In genomic region chr20:44683263-44684046, GRCh38 we compare ENCODE assay signal across 8 cellular contexts. TPM values are rescaled to one million over a fixed set of nuclear protein-coding genes. Genes with fewer than 3 reads are reported as not detected.
DNase-seq lines count a peak whose midpoint lies in the region; ATAC-seq and TF ChIP-seq lines count a peak whose summit lies in the region.

No MANE protein-coding gene starts in this region.

- H3K9me3 ChIP-seq in IMR-90 (ENCODE audit: control insufficient read depth, insufficient read depth, low read length) (no peaks in the 10 kb centered on the region), iPS DF 6.9 (ENCODE audit: control insufficient read depth, insufficient read depth, low read length) (no peaks in the 10 kb centered on the region), ovary (no peaks in the 10 kb centered on the region)

- WGBS in IMR-90 (ENCODE audit: extremely low coverage in 2 of 2, insufficient read length in 1 of 2), 2 experiments, result 35% methylated on average over 7 of the region's 10 CpGs; no CpG with 5 or more reads in 1 of the 2 experiments
- WGBS in iPS DF 6.9 (ENCODE audit: insufficient coverage, insufficient read length), result no CpG with 5 or more reads among the region's 10 CpGs
- 30 to 59% (median 57%) methylated on average over 10 of the region's 10 CpGs for WGBS in ovary, 3 donors

- no peaks in the 10 kb centered on the region for H3K27me3 Mint-ChIP-seq in activated naive CD4-positive, alpha-beta T cell treated with anti-CD3 and anti-CD28 coated beads for 36 hours (ENCODE audit: low read depth)

- H3K36me3 ChIP-seq in IMR-90 (ENCODE audit: control insufficient read depth, insufficient read depth, low read length) (no peaks in the 10 kb centered on the region), iPS DF 6.9 (ENCODE audit: control insufficient read depth, insufficient read depth, low read length) (no peaks in the 10 kb centered on the region), ovary (no peaks in the 10 kb centered on the region)

- CTCF ChIA-PET in IMR-90 (lab: Yijun Ruan, JAX) (interaction anchor here (0.5 to 4.5 kb wide), 11 partner anchors 9 to 300 kb away, joined by 3 to 31 read pairs (median 3); no protein-coding TSS in a partner anchor), RWPE1 (lab: Yijun Ruan, JAX) (interaction anchor here (0.5 to 6.2 kb wide), 51 partner anchors 15 to 1237 kb away, joined by 3 to 184 read pairs (median 3); partner anchors contain the start of gene ADA)
- CTCF ChIA-PET in activated naive CD4-positive, alpha-beta T cell treated with anti-CD3 and anti-CD28 coated beads for 36 hours (lab: Charles Lee), result interaction anchor here (0.6 to 6.3 kb wide), 21 partner anchors 11 to 554 kb away, joined by 3 to 90 read pairs (median 4); partner anchors contain the start of genes ADA and KCNK15

- H2AK5ac ChIP-seq in IMR-90 (ENCODE audit: low read depth, low read length), result no peak overlapping the region

- no peak overlapping the region for H3K27ac Mint-ChIP-seq in activated naive CD4-positive, alpha-beta T cell treated with anti-CD3 and anti-CD28 coated beads for 36 hours

- in situ Hi-C loops in IMR-90 (cut with MboI; ENCODE audit: low sequenced_read_pairs), result loop anchor here (10.0 kb wide), 1 partner anchor 181 kb away; no protein-coding TSS in a partner anchor

- no peak overlapping the region for H3K4ac ChIP-seq in IMR-90 (ENCODE audit: low read depth, low read length)

- no peak overlapping the region for H2BK5ac ChIP-seq in IMR-90 (ENCODE audit: low read depth, low read length, poor library complexity, severe bottlenecking)

- H2BK120ac ChIP-seq in IMR-90 (ENCODE audit: low read depth, low read length), result no peak overlapping the region

- no peaks in the 10 kb centered on the region for H3K36me3 Mint-ChIP-seq in activated naive CD4-positive, alpha-beta T cell treated with anti-CD3 and anti-CD28 coated beads for 36 hours (ENCODE audit: low read depth)

- peak overlapping the region; percentile 1 for H2AFZ ChIP-seq in IMR-90 (replicated peaks; ENCODE audit: low read length, poor library complexity)

- no peak overlapping the region for H3K4me3 Mint-ChIP-seq in activated naive CD4-positive, alpha-beta T cell treated with anti-CD3 and anti-CD28 coated beads for 36 hours

- H2BK15ac ChIP-seq in IMR-90 (ENCODE audit: low read depth, low read length), result no peak overlapping the region

- H3K79me1 ChIP-seq in IMR-90 (ENCODE audit: low read depth in 1 of 2, low read length in 2 of 2), result no peaks in the 10 kb centered on the region

- H3K4me2 ChIP-seq in IMR-90 (ENCODE audit: low read depth, low read length), result no peak overlapping the region

- no peak overlapping the region for H2BK20ac ChIP-seq in IMR-90 (ENCODE audit: low read depth, low read length)

- no peak overlapping the region for H4K5ac ChIP-seq in IMR-90 (ENCODE audit: low read depth, low read length)

- intact Hi-C loops in IMR-90 (cut with micrococcal nuclease), result no loop called here
- intact Hi-C loops in activated naive CD4-positive, alpha-beta T cell treated with anti-CD3 and anti-CD28 coated beads for 36 hours (cut with micrococcal nuclease), result loop anchor here (2.0 to 10.0 kb wide), 2 partner anchors 295 to 411 kb away; no protein-coding TSS in a partner anchor
- intact Hi-C loops in ovary (cut with DNase I), result loop anchor here (2.0 to 10.0 kb wide), 4 partner anchors 49 to 294 kb away; no protein-coding TSS in a partner anchor

- ATAC-seq in IMR-90 (ENCODE audit: low read depth), result peak; percentile 69
- ATAC-seq in HG02642 (IDR thresholded peaks at IDR 0.05; ENCODE audit: poor library complexity, unreplicated experiment), result no peak

- no peak overlapping the region for H3K27ac ChIP-seq in IMR-90 (ENCODE audit: insufficient read depth, low read length)
- H3K27ac ChIP-seq in RWPE1, result no peak overlapping the region
- no peak overlapping the region for H3K27ac ChIP-seq in iPS DF 6.9 (ENCODE audit: low read length)
- no peak overlapping the region for H3K27ac ChIP-seq in ovary

- no peak overlapping the region for H4K91ac ChIP-seq in IMR-90 (ENCODE audit: insufficient read depth, low read depth, low read length)

- H3K23ac ChIP-seq in IMR-90 (ENCODE audit: low read depth, low read length), result no peak overlapping the region

- DNase-seq in GM10266 (ENCODE audit: extremely low spot score) (peak; percentile 84), IMR-90 (peak; percentile 42), RWPE1 (ENCODE audit: low spot score) (peak; percentile 93), iPS DF 6.9 (ENCODE audit: low read depth, low spot score) (peak; percentile 76), ovary (no peak)
- peak; percentile 72 for DNase-seq in activated naive CD4-positive, alpha-beta T cell treated with anti-CD3 and anti-CD28 coated beads for 36 hours
- peak; percentile 50 to 59 for DNase-seq in stimulated activated CD4-positive, alpha-beta T cell treated with anti-CD3 and anti-CD28 coated beads, Interleukin-4, amount 100 ng/mL, for 4 hours

- no peaks in the 10 kb centered on the region for H4K20me1 ChIP-seq in IMR-90 (ENCODE audit: insufficient read depth, low read length)

- TF ChIP-seq CTCF in GM10266 (IDR thresholded peaks at IDR 0.05; ENCODE audit: control insufficient read depth, insufficient read depth, low read depth, missing control alignments) (peak; percentile 85), IMR-90 (conservative IDR thresholded peaks at IDR 0.05; ENCODE audit: low read depth, low read length) (peak; percentile 65), RWPE1 (conservative IDR thresholded peaks at IDR 0.05; ENCODE audit: low read depth) (peak; percentile 94), ovary (IDR thresholded peaks at IDR 0.05) (peak in 1 of 3 donors; percentile 44)

- H3K27me3 ChIP-seq in IMR-90 (ENCODE audit: control insufficient read depth, insufficient read depth, low read length) (peaks cover 9% of the 10 kb centered on the region), iPS DF 6.9 (ENCODE audit: control insufficient read depth, insufficient read depth, low read length) (no peaks in the 10 kb centered on the region), ovary (no peaks in the 10 kb centered on the region)

- peaks cover under 1% of the 10 kb centered on the region; the same call in 1 of the 2 replicates for H3K4me1 ChIP-seq in IMR-90 (ENCODE audit: control insufficient read depth, insufficient read depth, low read length)
- H3K4me1 ChIP-seq in iPS DF 6.9 (ENCODE audit: control insufficient read depth, insufficient read depth, low read length), result no peaks in the 10 kb centered on the region
- peaks cover 2% of the 10 kb centered on the region for H3K4me1 ChIP-seq in ovary (ENCODE audit: insufficient read depth)

- TF ChIP-seq EP300 in ovary (IDR thresholded peaks at IDR 0.05), result no peak

- H3K4me1 Mint-ChIP-seq in activated naive CD4-positive, alpha-beta T cell treated with anti-CD3 and anti-CD28 coated beads for 36 hours (ENCODE audit: low read depth), result peaks cover 4% of the 10 kb centered on the region

- H3K56ac ChIP-seq in IMR-90 (ENCODE audit: extremely low read depth, insufficient read depth, low read length), result no peak overlapping the region

- dilution Hi-C loops in IMR-90 (cut with HindIII; ENCODE audit: low sequenced_read_pairs, unreplicated experiment), result no loop called here

- POLR2A ChIA-PET in IMR-90 (lab: Charles Lee; ENCODE audit: unreplicated experiment) (no interaction called here), RWPE1 (lab: Yijun Ruan, JAX; ENCODE audit: low non-redundant PET) (interaction anchor here (0.6 to 1.0 kb wide), 2 partner anchors 31 to 38 kb away, joined by 3 to 12 read pairs; no protein-coding TSS in a partner anchor)

- no peak overlapping the region for H3K18ac ChIP-seq in IMR-90 (ENCODE audit: low read depth, low read length)

- TF ChIP-seq POLR2A in IMR-90 (IDR thresholded peaks at IDR 0.05; ENCODE audit: low read depth, low read length) (no peak), ovary (IDR thresholded peaks at IDR 0.05) (no peak)

- no peaks in the 10 kb centered on the region for H3K9me3 Mint-ChIP-seq in activated naive CD4-positive, alpha-beta T cell treated with anti-CD3 and anti-CD28 coated beads for 36 hours

- no peak overlapping the region for H3K4me3 ChIP-seq in IMR-90 (ENCODE audit: insufficient read depth, low read depth, low read length)
- no peak overlapping the region for H3K4me3 ChIP-seq in iPS DF 6.9 (ENCODE audit: low read length)
- no peak overlapping the region for H3K4me3 ChIP-seq in ovary

- H2AK9ac ChIP-seq in IMR-90 (replicated peaks; ENCODE audit: low read depth, low read length, poor library complexity), result peak overlapping the region; percentile 62

- H3K9me1 ChIP-seq in IMR-90 (ENCODE audit: insufficient read depth, low read length), result no peaks in the 10 kb centered on the region

- no peak overlapping the region for H4K8ac ChIP-seq in IMR-90 (ENCODE audit: low read depth in 2 of 2, low read length in 2 of 2)

- peak; percentile 64 for TF ChIP-seq RAD21 in IMR-90 (IDR thresholded peaks at IDR 0.05; ENCODE audit: low read length)

- no peak overlapping the region for H3K9ac ChIP-seq in IMR-90 (ENCODE audit: low read depth, low read length)

- no TSS peak for BruUV-seq in IMR-90 (replicated peaks; lab: Mats Ljungman, UMichigan)

- no peak overlapping the region for H3K14ac ChIP-seq in IMR-90 (replicated peaks; ENCODE audit: low read depth, low read length)

TF ChIP-seq in IMR-90, 13 proteins besides CTCF, POLR2A, EP300 and RAD21:
- TF ChIP-seq SMC3 (IDR thresholded peaks at IDR 0.05; ENCODE audit: low read depth, low read length), result peak; percentile 75
- peak; percentile 48; the same call in 1 of the 2 replicates for TF ChIP-seq CEBPB (IDR thresholded peaks at IDR 0.05; ENCODE audit: low read depth, low read length)
- TF ChIP-seq NFE2L2 (IDR thresholded peaks at IDR 0.05; ENCODE audit: low read depth, low read length), result no peak

RNA-seq across cellular contexts. Expression of gene CCN5, which starts 31.7 kb away (rescaled TPM):
- total RNA-seq in IMR-90 (2012; rRNA removed) (not detected in 2 replicates), ovary (100 to 1,000 TPM in 4 of 7 donors, 10 to 100 TPM in 3; 47.4 to 296 (median 148) TPM)
- polyA plus RNA-seq in IMR-90 (2012; rRNA removed) (not detected in 2 replicates), ovary (100 to 1,000 TPM; 183 to 196 TPM)
- 0.12 TPM in 1 of 2 replicates, not detected in the other for polyA plus RNA-seq in IMR-90 (2012; cell fraction: cytosol; rRNA removed)
- 0.02 and 0.13 TPM in 2 replicates for polyA plus RNA-seq in IMR-90 (2012; cell fraction: nucleus; rRNA removed; ENCODE audit: low replicate concordance)
- total RNA-seq in activated naive CD4-positive, alpha-beta T cell treated with anti-CD3 and anti-CD28 coated beads for 36 hours, result not detected

RNA-seq across cellular contexts. Expression of gene ADA, which starts 32.0 kb away (rescaled TPM):
- 6.9 and 8.1 TPM in 2 replicates for total RNA-seq in IMR-90 (2012; rRNA removed)
- polyA plus RNA-seq in IMR-90 (2012; rRNA removed), result 11.0 and 11.6 TPM in 2 replicates
- 9.8 and 15.3 TPM in 2 replicates for polyA plus RNA-seq in IMR-90 (2012; cell fraction: cytosol; rRNA removed)
- polyA plus RNA-seq in IMR-90 (2012; cell fraction: nucleus; rRNA removed; ENCODE audit: low replicate concordance), result 31.5 and 33.0 TPM in 2 replicates
- 10 to 100 TPM; 54.6 to 54.9 TPM for total RNA-seq in activated naive CD4-positive, alpha-beta T cell treated with anti-CD3 and anti-CD28 coated beads for 36 hours
- total RNA-seq in ovary, result 1 to 10 TPM; 1.1 to 5.7 (median 3.2) TPM
- polyA plus RNA-seq in ovary, result 1 to 10 TPM; 2.8 to 7.4 TPM

Comparison
In these comparisons a context has a peak if more than half of its experiments do, and no peak if none do; other contexts are left out.
1. DNase-seq: peak in GM10266 (single experiment), IMR-90 (single experiment), RWPE1 (single experiment), activated naive CD4-positive, alpha-beta T cell treated with anti-CD3 and anti-CD28 coated beads for 36 hours (single experiment), iPS DF 6.9 (single experiment) and stimulated activated CD4-positive, alpha-beta T cell treated with anti-CD3 and anti-CD28 coated beads, Interleukin-4, amount 100 ng/mL, for 4 hours (2 of 2); none in ovary (0 of 5).
2. RNA of gene CCN5, which starts 31.7 kb away (total RNA-seq): 47.4 to 296 TPM in ovary; not detected in IMR-90 and not detected in activated naive CD4-positive, alpha-beta T cell treated with anti-CD3 and anti-CD28 coated beads for 36 hours; every median in the first group is over 10 times any median in the second.